Comparison of ENCODE assay signal across 14 cellular contexts in genomic region chr4:20318011-20318898, GRCh38.
DNase-seq lines count a peak whose midpoint lies in the region; ATAC-seq and TF ChIP-seq lines count a peak whose summit lies in the region.
"Had no signal": no experiment of that assay in that cellular context is flagged by ENCODE, and none has a peak within 500 bp of the region (broad histone marks: within the 10 kb centered on the region; RNA-seq: fewer than 3 reads in every experiment).

No MANE protein-coding gene starts in this region.

- peak overlapping the region; percentile 68 for H3K4me2 ChIP-seq in KMS-11

- intact Hi-C loops in left cardiac atrium (cut with DNase I) = no loop called here

- ATAC-seq in SK-N-SH treated with all-trans-retinoic acid at 6 μM for 48 hours (no peak; the same call in 2 of the 3 replicates), HG03439 (IDR thresholded peaks at IDR 0.05; ENCODE audit: unreplicated experiment) (no peak), left cardiac atrium (no peak)
- ATAC-seq: activated naive CD4-positive, alpha-beta T cell treated with anti-CD3 and anti-CD28 coated beads, Interleukin-2, amount 50 U/mL, for 72 hours; lower lobe of right lung had no signal

- H3K4me1 ChIP-seq in KMS-11 (ENCODE audit: low read depth, poor library complexity, severe bottlenecking) = peaks cover 74% of the 10 kb centered on the region
- no peaks in the 10 kb centered on the region for H3K4me1 ChIP-seq in endodermal cell (ENCODE audit: control insufficient read depth, insufficient read depth, low read length)
- H3K4me1 ChIP-seq: lower lobe of right lung, transverse colon had no signal

- H3K9me3 Mint-ChIP-seq in endodermal cell (no peaks in the 10 kb centered on the region), nephron progenitor cell (no peaks in the 10 kb centered on the region), progenitor cell of endocrine pancreas (ENCODE audit: low read depth) (no peaks in the 10 kb centered on the region)

- H3K27ac Mint-ChIP-seq in endodermal cell (no peak overlapping the region), nephron progenitor cell (peak overlapping the region; percentile 83), progenitor cell of endocrine pancreas (no peak overlapping the region)
- H3K27ac Mint-ChIP-seq: activated naive CD4-positive, alpha-beta T cell treated with anti-CD3 and anti-CD28 coated beads, Interleukin-2, amount 50 U/mL, for 72 hours had no signal

- H3K9ac ChIP-seq in KMS-11 = peak overlapping the region; percentile 56
- no peak overlapping the region for H3K9ac ChIP-seq in endodermal cell (ENCODE audit: extremely low read depth, low read length, poor library complexity, severe bottlenecking)

- no peaks in the 10 kb centered on the region for H3K9me3 ChIP-seq in endodermal cell (ENCODE audit: control insufficient read depth, low read length)
- H3K9me3 ChIP-seq: lower lobe of right lung, transverse colon had no signal

- peak overlapping the region; percentile 67 for H2AFZ ChIP-seq in KMS-11 (ENCODE audit: low read depth)

- no peaks in the 10 kb centered on the region for H3K36me3 ChIP-seq in KMS-11 (ENCODE audit: insufficient read depth)
- H3K36me3 ChIP-seq in endodermal cell (ENCODE audit: control insufficient read depth, insufficient read depth, low read length) = no peaks in the 10 kb centered on the region
- H3K36me3 ChIP-seq: lower lobe of right lung, transverse colon had no signal

- WGBS in endodermal cell (ENCODE audit: insufficient coverage in 1 of 2, insufficient read length in 1 of 2), 2 experiments = 75 to 93% methylated on average over 6 to 8 of the region's 8 CpGs

- H3K27me3 ChIP-seq in KMS-11 (ENCODE audit: insufficient read depth, low read depth) (no peaks in the 10 kb centered on the region), endodermal cell (ENCODE audit: control insufficient read depth, insufficient read depth, low read length, poor library complexity, severe bottlenecking) (peaks cover 21% of the 10 kb centered on the region)
- H3K27me3 ChIP-seq: transverse colon had no signal

- TF ChIP-seq CTCF in KMS-11 (conservative IDR thresholded peaks at IDR 0.05; ENCODE audit: low read depth, low read length) = no peak
- no peak for TF ChIP-seq CTCF in endodermal cell (conservative IDR thresholded peaks at IDR 0.05)
- no peak for TF ChIP-seq CTCF in nephron progenitor cell (IDR thresholded peaks at IDR 0.05)
- no peak for TF ChIP-seq CTCF in progenitor cell of endocrine pancreas (IDR thresholded peaks at IDR 0.05; ENCODE audit: unreplicated experiment)

- H3K4me1 Mint-ChIP-seq in endodermal cell (peaks cover 3% of the 10 kb centered on the region), nephron progenitor cell (peaks cover 52% of the 10 kb centered on the region), progenitor cell of endocrine pancreas (ENCODE audit: low read depth) (peaks cover 5% of the 10 kb centered on the region)

- H3K27ac ChIP-seq in KMS-11 (peak overlapping the region; percentile 90), endodermal cell (ENCODE audit: low read depth, low read length) (peak overlapping the region; percentile 91)
- H3K27ac ChIP-seq: epithelial cell of prostate, lower lobe of right lung, transverse colon had no signal

- no peaks in the 10 kb centered on the region for H3K36me3 Mint-ChIP-seq in endodermal cell (ENCODE audit: low read depth)
- H3K36me3 Mint-ChIP-seq in nephron progenitor cell (ENCODE audit: low read depth) = peaks cover 15% of the 10 kb centered on the region
- no peaks in the 10 kb centered on the region for H3K36me3 Mint-ChIP-seq in progenitor cell of endocrine pancreas (ENCODE audit: insufficient read depth)
- H3K36me3 Mint-ChIP-seq: activated naive CD4-positive, alpha-beta T cell treated with anti-CD3 and anti-CD28 coated beads, Interleukin-2, amount 50 U/mL, for 72 hours had no signal

- H3K4me3 Mint-ChIP-seq in endodermal cell (no peak overlapping the region), nephron progenitor cell (no peak overlapping the region), progenitor cell of endocrine pancreas (ENCODE audit: low read depth) (no peak overlapping the region)

- DNase-seq in D341Med (ENCODE audit: low spot score) (peak; percentile 37), endodermal cell (no peak), nephron progenitor cell (no peak), left cardiac atrium (no peak), progenitor cell of endocrine pancreas (ENCODE audit: low spot score, unreplicated experiment) (no peak)
- DNase-seq: cerebellar nuclear complex, DMS153, lower lobe of right lung, transverse colon had no signal

- no peaks in the 10 kb centered on the region for H3K79me2 ChIP-seq in KMS-11 (ENCODE audit: insufficient read depth, low read depth)

- H3K27me3 Mint-ChIP-seq in endodermal cell (ENCODE audit: insufficient read depth) (peaks cover 41% of the 10 kb centered on the region), nephron progenitor cell (ENCODE audit: low read depth, poor library complexity) (no peaks in the 10 kb centered on the region), progenitor cell of endocrine pancreas (no peaks in the 10 kb centered on the region)

- H3K4me3 ChIP-seq in KMS-11 (IDR thresholded peaks at IDR 0.05; ENCODE audit: insufficient read depth, low read depth, low read length) (no peak overlapping the region), endodermal cell (ENCODE audit: low read length) (no peak overlapping the region)
- H3K4me3 ChIP-seq: lower lobe of right lung, transverse colon had no signal

- H4K20me1 ChIP-seq in KMS-11 (ENCODE audit: insufficient read depth) = no peaks in the 10 kb centered on the region

TF ChIP-seq in SK-N-SH treated with all-trans-retinoic acid at 6 μM for 48 hours, 23 proteins besides CTCF, POLR2A, EP300 and RAD21 (continues in another document):
- no peak for TF ChIP-seq CREB5 (CRISPR knock-in tag; IDR thresholded peaks at IDR 0.05; ENCODE audit: low read depth)
- no peak for TF ChIP-seq ESRRG (CRISPR knock-in tag; IDR thresholded peaks at IDR 0.05)
- no peak for TF ChIP-seq ZC3H10 (CRISPR knock-in tag; IDR thresholded peaks at IDR 0.05)
- no peak for TF ChIP-seq ZFP3 (CRISPR knock-in tag; IDR thresholded peaks at IDR 0.05)
- no peak for TF ChIP-seq CSRNP3 (CRISPR knock-in tag; IDR thresholded peaks at IDR 0.05)
- no peak for TF ChIP-seq ZNF8 (CRISPR knock-in tag; IDR thresholded peaks at IDR 0.05)
- TF ChIP-seq PATZ1 (CRISPR knock-in tag; IDR thresholded peaks at IDR 0.05; ENCODE audit: borderline replicate concordance) = no peak
- TF ChIP-seq RARB (CRISPR knock-in tag; IDR thresholded peaks at IDR 0.05) = no peak
- TF ChIP-seq CSDC2 (CRISPR knock-in tag; IDR thresholded peaks at IDR 0.05) = no peak
